ENCODE assay signal across 13 cellular contexts in the genomic region with DNA sequence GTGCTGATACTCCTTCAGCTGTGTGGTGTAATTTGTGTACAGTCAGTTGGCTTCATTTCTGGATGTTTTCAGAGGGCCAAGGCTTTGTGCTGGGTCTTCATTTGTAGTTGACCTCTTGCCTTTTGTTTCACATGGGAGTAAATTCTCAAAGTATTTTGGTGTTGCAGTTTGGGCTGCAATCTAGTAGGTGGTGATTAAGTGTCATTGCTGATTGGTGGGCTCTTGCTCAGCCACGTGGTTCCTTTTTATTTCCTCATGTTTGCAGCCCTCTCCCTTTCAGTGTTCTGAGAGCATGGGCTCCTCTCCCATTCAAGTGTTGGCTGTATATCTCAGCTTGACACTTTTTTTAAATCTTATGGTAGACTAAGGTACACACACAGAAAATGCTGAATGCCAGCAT.
DNase-seq lines count a peak whose midpoint lies in the region; ATAC-seq and TF ChIP-seq lines count a peak whose summit lies in the region.
"Had no signal": no experiment of that assay in that cellular context is flagged by ENCODE, and none has a peak within 500 bp of the region (broad histone marks: within the 10 kb centered on the region; RNA-seq: fewer than 3 reads in every experiment).

No MANE protein-coding gene starts in this region.

- no peaks in the 10 kb centered on the region for H3K9me2 ChIP-seq in Loucy (replicated peaks; ENCODE audit: low read depth, low read length)

- no peak overlapping the region for H3K27ac ChIP-seq in naive thymus-derived CD4-positive, alpha-beta T cell (ENCODE audit: low read depth, low read length)
- no peak overlapping the region for H3K27ac ChIP-seq in right cardiac atrium (ENCODE audit: low read length)
- H3K27ac ChIP-seq: thyroid gland had no signal

- intact Hi-C loops in naive thymus-derived CD4-positive, alpha-beta T cell (cut with micrococcal nuclease), result no loop called here
- intact Hi-C loops in right cardiac atrium (cut with DNase I), result no loop called here

- no peak overlapping the region for H3K4me3 ChIP-seq in Loucy (ENCODE audit: low read length, poor library complexity, severe bottlenecking)
- H3K4me3 ChIP-seq in choroid plexus epithelial cell (ENCODE audit: low read depth, low read length), result no peak overlapping the region
- H3K4me3 ChIP-seq in naive thymus-derived CD4-positive, alpha-beta T cell (ENCODE audit: low read length), result no peak overlapping the region
- no peak overlapping the region for H3K4me3 ChIP-seq in right cardiac atrium (ENCODE audit: low read length)
- H3K4me3 ChIP-seq: thyroid gland had no signal

- CTCF ChIA-PET in naive thymus-derived CD4-positive, alpha-beta T cell (lab: Charles Lee), result no interaction called here

- WGBS in right cardiac atrium, result 0% methylated on average over 1 of the region's 1 CpG

- H4K20me1 ChIP-seq in Loucy (ENCODE audit: insufficient read depth, low read length, poor library complexity, severe bottlenecking), result no peaks in the 10 kb centered on the region

- POLR2A ChIA-PET in naive thymus-derived CD4-positive, alpha-beta T cell (lab: Charles Lee), result no interaction called here

- 0 out of 2 replicates have a peak overlapping the region, but pooled peaks have one; percentile 4 for H2AFZ ChIP-seq in Loucy (ENCODE audit: low read length)

- H3K27me3 ChIP-seq in Loucy (ENCODE audit: insufficient read depth, low read length, poor library complexity, severe bottlenecking) (no peaks in the 10 kb centered on the region), right cardiac atrium (ENCODE audit: control insufficient read depth, insufficient read depth) (no peaks in the 10 kb centered on the region)
- H3K27me3 ChIP-seq in naive thymus-derived CD4-positive, alpha-beta T cell (ENCODE audit: control insufficient read depth in 2 of 2, insufficient read depth in 2 of 2, low read length in 2 of 2), result no peaks in the 10 kb centered on the region
- H3K27me3 ChIP-seq: thyroid gland had no signal

- ATAC-seq in naive thymus-derived CD4-positive, alpha-beta T cell, result no peak
- no peak for ATAC-seq in right cardiac atrium

- peaks cover 0 to 7% (median 0%) of the 10 kb centered on the region in 7 donors for H3K4me1 Mint-ChIP-seq in naive thymus-derived CD4-positive, alpha-beta T cell
- H3K4me1 Mint-ChIP-seq: IgD-negative memory B cell had no signal

- H3K9me3 ChIP-seq in Loucy (ENCODE audit: insufficient read depth, low read depth, low read length) (no peaks in the 10 kb centered on the region), right cardiac atrium (ENCODE audit: control insufficient read depth, low read length) (no peaks in the 10 kb centered on the region)
- no peaks in the 10 kb centered on the region for H3K9me3 ChIP-seq in naive thymus-derived CD4-positive, alpha-beta T cell (ENCODE audit: control insufficient read depth in 2 of 3, low read length in 3 of 3)
- H3K9me3 ChIP-seq: thyroid gland had no signal

- H3K9me3 Mint-ChIP-seq in naive thymus-derived CD4-positive, alpha-beta T cell, result peaks cover 0 to 20% (median 8%) of the 10 kb centered on the region in 11 donors

- peaks cover 0 to 4% (median 0%) of the 10 kb centered on the region in 5 donors for H3K36me3 Mint-ChIP-seq in naive thymus-derived CD4-positive, alpha-beta T cell
- H3K36me3 Mint-ChIP-seq: IgD-negative memory B cell had no signal

- H3K27me3 Mint-ChIP-seq in naive thymus-derived CD4-positive, alpha-beta T cell, result peaks cover 0 to 10% (median 0%) of the 10 kb centered on the region in 5 donors

- no peaks in the 10 kb centered on the region for H3K79me2 ChIP-seq in Loucy (ENCODE audit: insufficient read depth, low read length)

- DNase-seq in EL (peak; percentile 22), choroid plexus epithelial cell (ENCODE audit: low read depth) (peak; percentile 56), right cardiac atrium (no peak), hippocampal formation (lab: John Stamatoyannopoulos, UW) (no peak), NCI-H1436 (lab: John Stamatoyannopoulos, UW) (no peak)
- DNase-seq in naive thymus-derived CD4-positive, alpha-beta T cell, result peak in 6 of 9 donors; percentile 6 to 34 (median 20)
- DNase-seq: activated CD8-positive, alpha-beta memory T cell treated with anti-CD3 and anti-CD28 coated beads, Interleukin-2, amount 50 U/mL, for 4 hours; cortex of kidney; small intestine; thyroid gland had no signal

- peak; percentile 69 for TF ChIP-seq CTCF in Loucy (conservative IDR thresholded peaks at IDR 0.05; ENCODE audit: low read length)
- peak; percentile 47 for TF ChIP-seq CTCF in choroid plexus epithelial cell (conservative IDR thresholded peaks at IDR 0.05; ENCODE audit: low read depth, low read length)

- H3K4me1 ChIP-seq in Loucy (ENCODE audit: insufficient read depth, low read length, poor library complexity, severe bottlenecking) (no peaks in the 10 kb centered on the region), right cardiac atrium (ENCODE audit: control insufficient read depth, insufficient read depth, low read length) (no peaks in the 10 kb centered on the region)
- H3K4me1 ChIP-seq in naive thymus-derived CD4-positive, alpha-beta T cell (ENCODE audit: control insufficient read depth in 2 of 2, insufficient read depth in 2 of 2, low read length in 2 of 2), result no peaks in the 10 kb centered on the region
- H3K4me1 ChIP-seq: thyroid gland had no signal

- no peak overlapping the region for H3K4me2 ChIP-seq in Loucy (ENCODE audit: low read depth, low read length, poor library complexity, severe bottlenecking)

- no peak overlapping the region for H3K4me3 Mint-ChIP-seq in naive thymus-derived CD4-positive, alpha-beta T cell
- H3K4me3 Mint-ChIP-seq: neural crest cell had no signal

- no peak overlapping the region for H3K9ac ChIP-seq in Loucy (ENCODE audit: low read depth, low read length, poor library complexity, severe bottlenecking)

- no peak overlapping the region for H3K27ac Mint-ChIP-seq in naive thymus-derived CD4-positive, alpha-beta T cell
- H3K27ac Mint-ChIP-seq: IgD-negative memory B cell had no signal

- no peaks in the 10 kb centered on the region for H3K36me3 ChIP-seq in Loucy (ENCODE audit: insufficient read depth, low read length)
- no peaks in the 10 kb centered on the region for H3K36me3 ChIP-seq in naive thymus-derived CD4-positive, alpha-beta T cell (ENCODE audit: control insufficient read depth in 2 of 3, insufficient read depth in 3 of 3, low read length in 3 of 3)
- H3K36me3 ChIP-seq: thyroid gland had no signal

- no peaks in the 10 kb centered on the region for H3F3A ChIP-seq in Loucy (ENCODE audit: low read depth)

Comparison
In these comparisons a context has a peak if more than half of its experiments do, and no peak if none do; other contexts are left out.
1. DNase-seq: peak in EL (single experiment), choroid plexus epithelial cell (single experiment) and naive thymus-derived CD4-positive, alpha-beta T cell (6 of 9); none in right cardiac atrium (0 of 3), hippocampal formation (0 of 2) and NCI-H1436 (single experiment).